In the genomic region with DNA sequence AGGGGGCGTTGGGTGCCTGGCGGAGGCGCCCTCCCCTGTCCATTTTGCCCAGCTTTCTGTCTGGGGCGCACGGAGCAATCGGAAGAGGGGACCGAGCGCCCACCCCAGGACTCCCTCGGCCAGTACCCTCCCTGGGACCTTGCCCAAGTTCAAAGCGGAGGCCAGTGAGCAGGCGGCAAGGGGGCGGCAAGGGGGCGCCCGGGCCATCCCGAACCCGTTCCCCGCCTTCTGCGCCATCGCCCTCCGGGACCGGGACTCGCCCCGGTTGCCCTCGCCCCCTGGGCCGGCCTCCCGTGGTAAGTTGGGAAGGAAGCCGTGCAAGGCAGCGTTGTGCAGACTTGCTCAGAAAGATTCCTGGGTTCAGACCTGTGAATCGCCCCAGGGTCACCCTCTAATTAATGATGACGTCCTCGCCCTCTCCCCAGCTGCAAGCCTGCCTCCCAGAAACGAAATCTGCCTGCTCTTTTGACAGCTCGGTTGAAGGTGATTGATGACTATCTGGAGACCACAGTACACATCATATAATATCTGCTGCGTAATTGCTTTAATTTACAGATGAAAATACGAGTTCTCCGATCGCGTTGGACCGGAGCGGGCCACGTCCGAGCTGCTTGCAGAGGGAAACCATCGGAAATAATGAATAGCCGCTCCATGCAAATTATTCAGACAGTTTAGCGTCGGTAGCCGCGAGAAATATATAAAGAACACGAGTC, we compare ENCODE assay signal across 1 cellular context.
TF ChIP-seq lines count a peak whose summit lies in the region.

No MANE protein-coding gene starts in this region.

TF ChIP-seq in SK-N-SH treated with all-trans-retinoic acid at 6 μM for 48 hours, 23 proteins besides CTCF, POLR2A, EP300 and RAD21 (continued from another document):
- no peak for TF ChIP-seq ZC3H10 (CRISPR knock-in tag; IDR thresholded peaks at IDR 0.05)
- no peak for TF ChIP-seq ZFP30 (CRISPR knock-in tag; IDR thresholded peaks at IDR 0.05)
- TF ChIP-seq RARB (CRISPR knock-in tag; IDR thresholded peaks at IDR 0.05): no peak
- no peak for TF ChIP-seq ARNTL (CRISPR knock-in tag; IDR thresholded peaks at IDR 0.05; ENCODE audit: borderline replicate concordance, low read depth)
- TF ChIP-seq CREB5 (CRISPR knock-in tag; IDR thresholded peaks at IDR 0.05; ENCODE audit: low read depth): no peak
- no peak for TF ChIP-seq ISL1 (CRISPR knock-in tag; IDR thresholded peaks at IDR 0.05)
- TF ChIP-seq PATZ1 (CRISPR knock-in tag; IDR thresholded peaks at IDR 0.05; ENCODE audit: borderline replicate concordance): no peak
- TF ChIP-seq ESRRG (CRISPR knock-in tag; IDR thresholded peaks at IDR 0.05): no peak
